In the genomic region with DNA sequence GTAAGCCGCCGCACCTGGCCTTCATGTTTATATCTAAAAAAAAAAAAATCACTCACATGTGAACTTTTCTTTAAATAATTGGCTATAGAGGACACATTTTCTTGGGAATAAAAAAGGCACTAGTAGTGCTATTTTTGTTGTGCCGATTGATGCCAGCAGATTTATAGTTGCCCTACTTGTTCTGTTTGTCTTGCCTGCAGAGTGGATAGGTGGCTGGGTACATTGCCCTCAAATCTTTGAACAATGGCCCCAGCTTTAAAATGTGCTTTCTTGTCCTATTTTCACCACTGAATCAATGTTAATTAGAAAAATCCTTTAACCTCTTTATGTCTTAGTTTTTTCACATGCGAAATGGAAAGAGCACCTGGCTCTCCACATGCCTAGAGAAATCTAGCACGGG, we compare ENCODE assay signal across 16 cellular contexts.
"Had no signal": no experiment of that assay in that cellular context is flagged by ENCODE, and none has a peak within 500 bp of the region (broad histone marks: within the 10 kb centered on the region; RNA-seq: fewer than 3 reads in every experiment).

No MANE protein-coding gene starts in this region.

- ATAC-seq: gastroesophageal sphincter, natural killer cell had no signal

- H3K9me3 Mint-ChIP-seq: central memory CD8-positive, alpha-beta T cell; immature natural killer cell; natural killer cell had no signal

- DNase-seq: activated CD4-positive, alpha-beta T cell treated with anti-CD3 and anti-CD28 coated beads, Interleukin-2, amount 50 U/mL, for 48 hours; activated naive CD4-positive, alpha-beta T cell; cortex of kidney; effector CD4-positive, alpha-beta T cell; heart right ventricle; immature natural killer cell; lower lobe of right lung; natural killer cell; posterior cingulate gyrus; stimulated activated CD8-positive, alpha-beta memory T cell treated with anti-CD3 and anti-CD28 coated beads, Interleukin-4, amount 100 ng/mL, for 48 hours; stimulated activated naive CD4-positive, alpha-beta T cell; tibial artery had no signal

- H3K27ac Mint-ChIP-seq: immature natural killer cell, natural killer cell had no signal

- H3K4me3 Mint-ChIP-seq: central memory CD8-positive, alpha-beta T cell; immature natural killer cell; natural killer cell had no signal

- H3K36me3 ChIP-seq: gastroesophageal sphincter, heart right ventricle, lower lobe of right lung, neutrophil, tibial artery, vagina had no signal

- H3K27ac ChIP-seq: lower lobe of right lung, neutrophil, tibial artery, vagina had no signal

- H3K4me1 ChIP-seq: vagina had no signal

- H3K4me3 ChIP-seq: gastroesophageal sphincter, heart right ventricle, lower lobe of right lung, tibial artery, vagina had no signal

- H3K36me3 Mint-ChIP-seq: natural killer cell had no signal

- H3K27me3 ChIP-seq: gastroesophageal sphincter, heart right ventricle, neutrophil, tibial artery, vagina had no signal

- H3K27me3 Mint-ChIP-seq: central memory CD8-positive, alpha-beta T cell had no signal

- H3K9me3 ChIP-seq: gastroesophageal sphincter, heart right ventricle, lower lobe of right lung, neutrophil, tibial artery, vagina had no signal
